Comparison of ENCODE assay signal across 13 cellular contexts in the genomic region with DNA sequence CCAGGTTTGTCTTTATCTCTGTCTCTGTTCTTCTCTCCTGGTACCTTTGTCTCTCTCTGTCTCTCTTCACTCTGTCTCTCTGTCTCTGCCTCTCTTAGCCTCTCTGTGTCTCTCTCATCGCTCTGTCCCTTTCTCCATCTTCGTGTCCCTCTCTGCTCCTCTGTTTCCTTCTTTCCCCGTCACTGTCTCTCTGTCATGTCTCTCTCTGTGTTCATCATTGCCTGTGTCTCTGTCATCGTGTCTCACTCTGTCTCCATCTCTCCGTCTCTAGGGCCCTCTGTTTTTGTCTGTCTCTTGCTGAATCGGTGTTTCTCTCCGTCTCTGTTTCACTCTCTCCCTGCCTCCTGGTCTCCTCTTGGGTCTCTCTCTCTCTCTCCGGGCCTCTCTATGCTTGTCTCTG. TPM values are rescaled to one million over a fixed set of nuclear protein-coding genes. Genes with fewer than 3 reads are reported as not detected.
DNase-seq lines count a peak whose midpoint lies in the region; ATAC-seq and TF ChIP-seq lines count a peak whose summit lies in the region.
"Had no signal": no experiment of that assay in that cellular context is flagged by ENCODE, and none has a peak within 500 bp of the region (broad histone marks: within the 10 kb centered on the region; RNA-seq: fewer than 3 reads in every experiment).

No MANE protein-coding gene starts in this region.

- no peaks in the 10 kb centered on the region for H3K27me3 ChIP-seq in breast epithelium

- peaks cover 54% of the 10 kb centered on the region for H3K4me1 Mint-ChIP-seq in activated T-cell treated with anti-CD3 and anti-CD28 coated beads, Interleukin-2, amount 50 U/mL, for 4 hours (ENCODE audit: low read depth)
- peaks cover 43 to 61% of the 10 kb centered on the region in 2 donors for H3K4me1 Mint-ChIP-seq in stimulated activated naive B cell treated with anti-CD40 and anti-IgM and Interleukin-4, amounts not matched to agents 10 μg/mL and 1 μg/mL and 100 μg/mL, for 72 hours

- H2AFZ ChIP-seq in OCI-LY7 (ENCODE audit: low read length), result peak overlapping the region; percentile 68
- H2AFZ ChIP-seq: parathyroid adenoma had no signal

- H3K4me3 Mint-ChIP-seq in activated T-cell treated with anti-CD3 and anti-CD28 coated beads, Interleukin-2, amount 50 U/mL, for 4 hours, result peak overlapping the region; percentile 72
- peak overlapping the region in 1 of 2 donors; percentile 46 for H3K4me3 Mint-ChIP-seq in stimulated activated naive B cell treated with anti-CD40 and anti-IgM and Interleukin-4, amounts not matched to agents 10 μg/mL and 1 μg/mL and 100 μg/mL, for 72 hours

- peak overlapping the region; percentile 72 for H3K27ac Mint-ChIP-seq in stimulated activated naive B cell treated with anti-CD40 and anti-IgM and Interleukin-4, amounts not matched to agents 10 μg/mL and 1 μg/mL and 100 μg/mL, for 72 hours

- no peak for DNase-seq in activated T-cell treated with anti-CD3 and anti-CD28 coated beads, Interleukin-2, amount 50 U/mL, for 4 hours
- DNase-seq in activated T-cell treated with anti-CD3 and anti-CD28 coated beads, Interleukin-2, amount 50 U/mL, for 48 hours, result no peak
- DNase-seq in OCI-LY7 (ENCODE audit: low spot score), result no peak
- DNase-seq in breast epithelium (ENCODE audit: low spot score in 2 of 2), result no peak
- no peak for DNase-seq in stimulated activated naive B cell treated with anti-CD40 and anti-IgM and Interleukin-4, amounts not matched to agents 10 μg/mL and 1 μg/mL and 100 μg/mL, for 72 hours
- DNase-seq in NCI-H345 (lab: John Stamatoyannopoulos, UW), result no peak
- DNase-seq: NCI-H1436, NCI-H524 treated with DMSO at 0.1 percent for 48 hours, SIG-M5 had no signal

- no peaks in the 10 kb centered on the region for H3K9me3 ChIP-seq in OCI-LY7 (ENCODE audit: low read length)
- H3K9me3 ChIP-seq in breast epithelium, result no peaks in the 10 kb centered on the region

- TF ChIP-seq CTCF in OCI-LY7 (conservative IDR thresholded peaks at IDR 0.05; ENCODE audit: low read length), result no peak
- TF ChIP-seq CTCF in breast epithelium (IDR thresholded peaks at IDR 0.05), result no peak

- ATAC-seq in activated T-cell treated with anti-CD3 and anti-CD28 coated beads, Interleukin-2, amount 50 U/mL, for 4 hours, result no peak
- no peak for ATAC-seq in stimulated activated naive B cell treated with anti-CD40 and anti-IgM and Interleukin-4, amounts not matched to agents 10 μg/mL and 1 μg/mL and 100 μg/mL, for 72 hours (replicated peaks)
- ATAC-seq in HG03280 (IDR thresholded peaks at IDR 0.05; ENCODE audit: unreplicated experiment), result no peak
- no peak for ATAC-seq in activated CD4-positive, CD25-positive, alpha-beta regulatory T cell treated with anti-CD3 and anti-CD28 coated beads, Interleukin-2, amount 50 U/mL, for 24 hours

- H3K27ac ChIP-seq in OCI-LY7 (ENCODE audit: low read depth, low read length, poor library complexity, severe bottlenecking), result peak overlapping the region; percentile 98
- H3K27ac ChIP-seq in breast epithelium, result peak overlapping the region; percentile 85 to 90
- H3K27ac ChIP-seq: parathyroid adenoma had no signal

- H3K36me3 ChIP-seq in OCI-LY7 (ENCODE audit: insufficient read depth, low read length), result no peaks in the 10 kb centered on the region
- H3K36me3 ChIP-seq in breast epithelium, result no peaks in the 10 kb centered on the region

- TF ChIP-seq POLR2A in breast epithelium (IDR thresholded peaks at IDR 0.05), result no peak

- H3K4me2 ChIP-seq in OCI-LY7 (ENCODE audit: low read length), result peak overlapping the region; percentile 77

- H4K20me1 ChIP-seq in OCI-LY7 (ENCODE audit: insufficient read depth, low read length), result no peaks in the 10 kb centered on the region

- intact Hi-C loops in OCI-LY7 (cut with micrococcal nuclease; ENCODE audit: unreplicated experiment), result loop anchor here (1.0 to 2.0 kb wide), 2 partner anchors 17 to 187 kb away; partner anchors contain the start of genes IRGQ and ZNF576
- intact Hi-C loops in breast epithelium (cut with DNase I; ENCODE audit: low total_unique reads), result no loop called here

- peak overlapping the region; percentile 26 for H3K4me3 ChIP-seq in OCI-LY7 (ENCODE audit: low read depth, low read length, poor library complexity, severe bottlenecking)
- peak overlapping the region in 1 of 3 donors; percentile 39 for H3K4me3 ChIP-seq in breast epithelium

- CTCF ChIA-PET in OCI-LY7 (lab: Charles Lee; ENCODE audit: unreplicated experiment), result no interaction called here

- no peaks in the 10 kb centered on the region for H3K9me3 Mint-ChIP-seq in activated T-cell treated with anti-CD3 and anti-CD28 coated beads, Interleukin-2, amount 50 U/mL, for 4 hours
- peaks cover 0 to 4% of the 10 kb centered on the region in 2 donors for H3K9me3 Mint-ChIP-seq in stimulated activated naive B cell treated with anti-CD40 and anti-IgM and Interleukin-4, amounts not matched to agents 10 μg/mL and 1 μg/mL and 100 μg/mL, for 72 hours

- BruUV-seq in OCI-LY7 (replicated peaks; lab: Mats Ljungman, UMichigan), result no TSS peak

- POLR2A ChIA-PET in OCI-LY7 (lab: Charles Lee), result interaction anchor here (1.6 kb wide), 1 partner anchor 28 kb away, joined by 4 read pairs; the partner anchor contains the start of gene SMG9

- H3K79me2 ChIP-seq in OCI-LY7 (ENCODE audit: insufficient read depth, low read depth, low read length), result peaks cover 21% of the 10 kb centered on the region
- H3K79me2 ChIP-seq: parathyroid adenoma had no signal

- H3K27me3 Mint-ChIP-seq in activated T-cell treated with anti-CD3 and anti-CD28 coated beads, Interleukin-2, amount 50 U/mL, for 4 hours (ENCODE audit: low read depth), result no peaks in the 10 kb centered on the region
- peaks cover 5 to 21% of the 10 kb centered on the region in 2 donors for H3K27me3 Mint-ChIP-seq in stimulated activated naive B cell treated with anti-CD40 and anti-IgM and Interleukin-4, amounts not matched to agents 10 μg/mL and 1 μg/mL and 100 μg/mL, for 72 hours

- H3K36me3 Mint-ChIP-seq in activated T-cell treated with anti-CD3 and anti-CD28 coated beads, Interleukin-2, amount 50 U/mL, for 4 hours (ENCODE audit: insufficient read depth), result no peaks in the 10 kb centered on the region
- H3K36me3 Mint-ChIP-seq in stimulated activated naive B cell treated with anti-CD40 and anti-IgM and Interleukin-4, amounts not matched to agents 10 μg/mL and 1 μg/mL and 100 μg/mL, for 72 hours, result peaks cover 7 to 22% of the 10 kb centered on the region in 2 donors

- no peaks in the 10 kb centered on the region for H3K9me2 ChIP-seq in OCI-LY7 (ENCODE audit: insufficient read depth, low read length)

- H3K4me1 ChIP-seq in OCI-LY7 (ENCODE audit: insufficient read depth, low read length, poor library complexity, severe bottlenecking) (peaks cover 59% of the 10 kb centered on the region), breast epithelium (peaks cover 5 to 13% of the 10 kb centered on the region in 2 donors)
- H3K4me1 ChIP-seq: parathyroid adenoma had no signal

RNA-seq across cellular contexts. Expression of gene KCNN4, which starts 2.9 kb away (rescaled TPM):
- total RNA-seq in activated T-cell treated with anti-CD3 and anti-CD28 coated beads, Interleukin-2, amount 50 U/mL, for 4 hours, result 100 to 1,000 TPM in 1 of 3 donors, 10 to 100 TPM in 2; 90.6 to 123 (median 94.7) TPM
- total RNA-seq in OCI-LY7 (2014; rRNA removed; shearing (Covaris generic)), result 31.3 and 39.7 TPM in 2 replicates
- total RNA-seq in OCI-LY7 (2022), result 39.3 and 40.0 TPM in 2 replicates
- total RNA-seq in breast epithelium, result 10 to 100 TPM in 2 of 3 donors, 1 to 10 TPM in 1; 1.9 to 61.9 (median 28.2) TPM
- total RNA-seq: lung microvascular endothelial cell had no signal

RNA-seq across cellular contexts. Expression of gene LYPD5, which starts 18.6 kb away (rescaled TPM):
- under 1 TPM in 2 of 3 donors, not detected in 1; 0.53 to 0.87 TPM for total RNA-seq in activated T-cell treated with anti-CD3 and anti-CD28 coated beads, Interleukin-2, amount 50 U/mL, for 4 hours
- not detected in 2 replicates for total RNA-seq in OCI-LY7 (2014; rRNA removed; shearing (Covaris generic))
- total RNA-seq in OCI-LY7 (2022) (not detected in 2 replicates), breast epithelium (1 to 10 TPM in 2 of 3 donors, under 1 TPM in 1; 0.48 to 7.2 (median 6.2) TPM)

RNA-seq across cellular contexts. Expression of gene SMG9, which starts 28.9 kb away (rescaled TPM):
- 100 to 1,000 TPM; 102 to 114 (median 109) TPM for total RNA-seq in activated T-cell treated with anti-CD3 and anti-CD28 coated beads, Interleukin-2, amount 50 U/mL, for 4 hours
- total RNA-seq in OCI-LY7 (2014; rRNA removed; shearing (Covaris generic)), result 49.1 and 65.6 TPM in 2 replicates
- total RNA-seq in OCI-LY7 (2022) (75.5 and 83.1 TPM in 2 replicates), breast epithelium (10 to 100 TPM; 10.6 to 29.9 (median 20.6) TPM)

RNA-seq across cellular contexts. Expression of gene ZNF283, which starts 43.5 kb away (rescaled TPM):
- total RNA-seq in activated T-cell treated with anti-CD3 and anti-CD28 coated beads, Interleukin-2, amount 50 U/mL, for 4 hours, result 1 to 10 TPM; 2.7 to 3.2 (median 3.0) TPM
- total RNA-seq in OCI-LY7 (2014; rRNA removed; shearing (Covaris generic)), result 4.3 and 4.8 TPM in 2 replicates
- total RNA-seq in OCI-LY7 (2022) (1.9 and 2.8 TPM in 2 replicates), breast epithelium (10 to 100 TPM in 2 of 3 donors, 1 to 10 TPM in 1; 6.9 to 19.6 (median 13.8) TPM)
